In genomic region chr13:113724780-113725315, GRCh38 we compare ENCODE assay signal across 8 cellular contexts. TPM values are rescaled to one million over a fixed set of nuclear protein-coding genes. Genes with fewer than 3 reads are reported as not detected.
DNase-seq lines count a peak whose midpoint lies in the region; ATAC-seq and TF ChIP-seq lines count a peak whose summit lies in the region.

No MANE protein-coding gene starts in this region.

- peak overlapping the region; percentile 44 to 76 (median 72) for H3K27ac ChIP-seq in esophagus muscularis mucosa (replicated peaks in 1 of 4)
- H3K27ac ChIP-seq in naive thymus-derived CD4-positive, alpha-beta T cell (ENCODE audit: low read depth, low read length) = peak overlapping the region; percentile 65

- TF ChIP-seq POLR2A in esophagus muscularis mucosa (IDR thresholded peaks at IDR 0.05; ENCODE audit: low read depth) = no peak

- H3K4me3 Mint-ChIP-seq in naive thymus-derived CD4-positive, alpha-beta T cell = peak overlapping the region; percentile 73 to 88 (median 84)

- H3K4me3 ChIP-seq in esophagus muscularis mucosa = peak overlapping the region; percentile 46 to 61 (median 53)
- peak overlapping the region; percentile 72 for H3K4me3 ChIP-seq in naive thymus-derived CD4-positive, alpha-beta T cell (ENCODE audit: low read length)

- no peaks in the 10 kb centered on the region for H3K36me3 Mint-ChIP-seq in naive thymus-derived CD4-positive, alpha-beta T cell

- H3K4me1 ChIP-seq in esophagus muscularis mucosa = peaks cover 7 to 36% (median 23%) of the 10 kb centered on the region in 4 donors
- peaks cover 3 to 20% of the 10 kb centered on the region in 2 donors for H3K4me1 ChIP-seq in naive thymus-derived CD4-positive, alpha-beta T cell (ENCODE audit: control insufficient read depth in 2 of 2, insufficient read depth in 2 of 2, low read length in 2 of 2)

- TF ChIP-seq CTCF in esophagus muscularis mucosa (IDR thresholded peaks at IDR 0.05) = peak; percentile 77 to 86 (median 85)

- peak overlapping the region; percentile 87 to 96 (median 92) for H3K27ac Mint-ChIP-seq in naive thymus-derived CD4-positive, alpha-beta T cell

- intact Hi-C loops in esophagus muscularis mucosa (cut with DNase I) = no loop called here
- intact Hi-C loops in naive thymus-derived CD4-positive, alpha-beta T cell (cut with micrococcal nuclease) = no loop called here

- peaks cover 0 to 23% (median 13%) of the 10 kb centered on the region in 7 donors for H3K4me1 Mint-ChIP-seq in naive thymus-derived CD4-positive, alpha-beta T cell

- whole genome bisulfite sequencing in esophagus muscularis mucosa = 10% methylated on average over 11 of the region's 36 CpGs

- H3K9me3 Mint-ChIP-seq in naive thymus-derived CD4-positive, alpha-beta T cell = peaks cover 0 to 7% (median 0%) of the 10 kb centered on the region in 11 donors

- H3K27me3 Mint-ChIP-seq in naive thymus-derived CD4-positive, alpha-beta T cell = peaks cover 0 to 10% (median 7%) of the 10 kb centered on the region in 5 donors

- CTCF ChIA-PET in naive thymus-derived CD4-positive, alpha-beta T cell (lab: Charles Lee) = interaction anchor here (0.6 to 0.9 kb wide), 3 partner anchors 59 to 541 kb away, joined by 3 to 4 read pairs (median 3); no protein-coding TSS in a partner anchor

- no peaks in the 10 kb centered on the region for H3K36me3 ChIP-seq in esophagus muscularis mucosa
- no peaks in the 10 kb centered on the region for H3K36me3 ChIP-seq in naive thymus-derived CD4-positive, alpha-beta T cell (ENCODE audit: control insufficient read depth in 2 of 3, insufficient read depth in 3 of 3, low read length in 3 of 3)

- no peak for TF ChIP-seq EP300 in esophagus muscularis mucosa (IDR thresholded peaks at IDR 0.05)

- ATAC-seq in HG03095 (IDR thresholded peaks at IDR 0.05; ENCODE audit: unreplicated experiment) = peak; percentile 91
- ATAC-seq in naive thymus-derived CD4-positive, alpha-beta T cell = peak; percentile 97

- POLR2A ChIA-PET in naive thymus-derived CD4-positive, alpha-beta T cell (lab: Charles Lee) = interaction anchor here (1.0 kb wide), 1 partner anchor 16 kb away, joined by 3 read pairs; no protein-coding TSS in a partner anchor

- peak; percentile 54 to 61 for DNase-seq in NCI-H524 (lab: John Stamatoyannopoulos, UW)
- no peak for DNase-seq in NCI-H524 treated with DMSO at 0.1 percent for 48 hours (lab: John Stamatoyannopoulos, UW)
- DNase-seq in NCI-H510A treated with DMSO at 0.1 percent for 48 hours (lab: John Stamatoyannopoulos, UW) = peak; percentile 66
- DNase-seq in activated T-cell treated with anti-CD3 and anti-CD28 coated beads, Interleukin-2, amount 50 U/mL, for 1 hour = peak; percentile 92
- DNase-seq in esophagus muscularis mucosa (ENCODE audit: extremely low spot score) = no peak
- peak; percentile 84 to 98 (median 94) for DNase-seq in naive thymus-derived CD4-positive, alpha-beta T cell
- DNase-seq in stimulated activated CD8-positive, alpha-beta memory T cell treated with anti-CD3 and anti-CD28 coated beads, Interleukin-7, amount 100 ng/mL, for 48 hours (ENCODE audit: extremely low read depth in 1 of 2, low read depth in 1 of 2) = peak; percentile 63 to 80

- peaks cover 0 to 4% (median 0%) of the 10 kb centered on the region in 4 donors for H3K27me3 ChIP-seq in esophagus muscularis mucosa
- no peaks in the 10 kb centered on the region for H3K27me3 ChIP-seq in naive thymus-derived CD4-positive, alpha-beta T cell (ENCODE audit: control insufficient read depth in 2 of 2, insufficient read depth in 2 of 2, low read length in 2 of 2)

- H3K9me3 ChIP-seq in esophagus muscularis mucosa = no peaks in the 10 kb centered on the region
- no peaks in the 10 kb centered on the region for H3K9me3 ChIP-seq in naive thymus-derived CD4-positive, alpha-beta T cell (ENCODE audit: control insufficient read depth in 2 of 3, low read length in 3 of 3)

RNA-seq across cellular contexts. Expression of gene TMEM255B, which starts 34.2 kb away (rescaled TPM):
- total RNA-seq in esophagus muscularis mucosa = 10 to 100 TPM in 3 of 4 donors, 1 to 10 TPM in 1; 4.1 to 12.3 (median 10.7) TPM
- 1 to 10 TPM in 4 of 5 experiments, under 1 TPM in 1; 0.62 to 3.3 (median 1.6) TPM for total RNA-seq in naive thymus-derived CD4-positive, alpha-beta T cell
- under 1 TPM in 1 of 2 donors, not detected in 1; 0.08 TPM for polyA plus RNA-seq in naive thymus-derived CD4-positive, alpha-beta T cell

RNA-seq across cellular contexts. Expression of gene GRK1, which starts 57.8 kb away (rescaled TPM):
- total RNA-seq in esophagus muscularis mucosa = under 1 TPM in 1 of 4 donors, not detected in 3; under 0.01 TPM
- not detected for total RNA-seq in naive thymus-derived CD4-positive, alpha-beta T cell
- polyA plus RNA-seq in naive thymus-derived CD4-positive, alpha-beta T cell = not detected

Comparison
In these comparisons a context has a peak if more than half of its experiments do, and no peak if none do; other contexts are left out.
1. DNase-seq: peak in NCI-H524 (2 of 2), NCI-H510A treated with DMSO at 0.1 percent for 48 hours (single experiment), activated T-cell treated with anti-CD3 and anti-CD28 coated beads, Interleukin-2, amount 50 U/mL, for 1 hour (single experiment), naive thymus-derived CD4-positive, alpha-beta T cell (9 of 9) and stimulated activated CD8-positive, alpha-beta memory T cell treated with anti-CD3 and anti-CD28 coated beads, Interleukin-7, amount 100 ng/mL, for 48 hours (2 of 2); none in NCI-H524 treated with DMSO at 0.1 percent for 48 hours (single experiment) and esophagus muscularis mucosa (single experiment).